In the genomic region with DNA sequence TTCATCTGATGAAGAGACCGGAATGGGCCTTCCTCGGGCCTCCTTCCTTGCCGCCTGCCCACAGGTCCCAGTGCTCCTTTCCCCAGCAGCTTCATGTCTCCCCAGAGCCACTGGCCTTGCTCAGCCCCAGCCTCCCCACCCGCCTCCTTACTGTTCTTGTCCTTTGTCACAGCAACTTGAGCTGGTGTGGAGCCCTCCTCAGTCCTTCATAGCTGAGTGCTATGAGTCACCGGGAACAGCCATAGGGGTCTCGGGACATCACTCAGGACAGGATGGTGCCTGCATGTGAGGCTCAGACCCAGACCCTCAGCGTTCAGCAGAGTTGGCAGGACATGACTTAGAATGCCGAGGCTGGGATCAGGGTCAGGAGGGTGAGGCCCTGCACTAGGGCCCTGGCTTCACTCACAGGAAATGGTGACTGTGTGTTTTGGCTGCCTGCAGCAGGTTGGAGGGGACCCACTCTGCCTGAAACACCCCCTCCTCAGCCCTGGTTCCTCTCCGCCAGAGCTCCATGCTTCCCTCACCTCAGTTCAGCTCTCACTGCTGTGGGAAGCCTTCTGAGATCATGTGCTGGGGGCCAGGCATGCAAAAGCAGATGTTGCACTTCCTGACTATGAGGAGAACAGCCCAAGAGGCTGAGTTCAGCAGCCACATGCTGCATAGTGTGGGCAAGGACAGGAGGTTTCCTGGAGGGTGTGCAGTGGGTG, we compare ENCODE assay signal across 9 cellular contexts.
A peak's percentile ranks its signal among the peaks of the same experiment; 100 is the strongest.
DNase-seq lines count a peak whose midpoint lies in the region; ATAC-seq and TF ChIP-seq lines count a peak whose summit lies in the region.
"Had no signal": no experiment of that assay in that cellular context is flagged by ENCODE, and none has a peak within 500 bp of the region (broad histone marks: within the 10 kb centered on the region; RNA-seq: fewer than 3 reads in every experiment).

No MANE protein-coding gene starts in this region.

- H3K36me3 ChIP-seq in neutrophil: peaks cover 61% of the 10 kb centered on the region

- no peak overlapping the region for H3K4me3 ChIP-seq in choroid plexus epithelial cell (ENCODE audit: low read depth, low read length)
- H3K4me3 ChIP-seq in neutrophil (ENCODE audit: low read depth in 1 of 2, low read length in 1 of 2): no peak overlapping the region

- TF ChIP-seq CTCF in choroid plexus epithelial cell (conservative IDR thresholded peaks at IDR 0.05; ENCODE audit: low read depth, low read length): no peak
- no peak for TF ChIP-seq CTCF in neutrophil (IDR thresholded peaks at IDR 0.05)

- ATAC-seq in GM18502 (IDR thresholded peaks at IDR 0.05; ENCODE audit: poor library complexity, unreplicated experiment): peak; percentile 71
- ATAC-seq in HG02981 (IDR thresholded peaks at IDR 0.05; ENCODE audit: unreplicated experiment): peak; percentile 62
- no peak for ATAC-seq in GM18867 (IDR thresholded peaks at IDR 0.05; ENCODE audit: unreplicated experiment)
- ATAC-seq in GM21447 (IDR thresholded peaks at IDR 0.05; ENCODE audit: unreplicated experiment): no peak
- no peak for ATAC-seq in HG03025 (IDR thresholded peaks at IDR 0.05; ENCODE audit: low FRiP score, unreplicated experiment)

- peak overlapping the region; percentile 55 for H3K27ac ChIP-seq in neutrophil

- no peaks in the 10 kb centered on the region for H3K27me3 ChIP-seq in neutrophil

- H3K4me1 ChIP-seq in neutrophil (ENCODE audit: control insufficient read depth in 1 of 2, insufficient read depth in 1 of 2, low read depth in 1 of 2, low read length in 1 of 2): peaks cover 9 to 13% of the 10 kb centered on the region in 2 experiments

- DNase-seq in choroid plexus epithelial cell (ENCODE audit: low read depth) (peak; percentile 88), 8988T (no peak)
- DNase-seq: NCI-H1694 treated with DMSO at 0.1 percent for 48 hours had no signal

- H3K9me3 ChIP-seq in neutrophil: no peaks in the 10 kb centered on the region

Comparison
In these comparisons a context has a peak if more than half of its experiments do, and no peak if none do; other contexts are left out.
1. ATAC-seq: peak in GM18502 (single experiment) and HG02981 (single experiment); none in GM18867 (single experiment), GM21447 (single experiment) and HG03025 (single experiment).